15 cellular contexts compared by ENCODE assay signal in genomic region chr1:1303736-1304135, GRCh38. TPM values are rescaled to one million over a fixed set of nuclear protein-coding genes. Genes with fewer than 3 reads are reported as not detected.
DNase-seq lines count a peak whose midpoint lies in the region; ATAC-seq and TF ChIP-seq lines count a peak whose summit lies in the region.
"Had no signal": no experiment of that assay in that cellular context is flagged by ENCODE, and none has a peak within 500 bp of the region (broad histone marks: within the 10 kb centered on the region; RNA-seq: fewer than 3 reads in every experiment).

No MANE protein-coding gene starts in this region.

- CTCF ChIA-PET in RWPE1 (lab: Yijun Ruan, JAX), result no interaction called here

- H3K27me3 ChIP-seq in BLaER1 (no peaks in the 10 kb centered on the region), esophagus squamous epithelium (no peaks in the 10 kb centered on the region), psoas muscle (ENCODE audit: insufficient read depth in 3 of 3, low read length in 2 of 3) (no peaks in the 10 kb centered on the region), MM.1S (replicated peaks; ENCODE audit: insufficient read depth, low read length) (no peaks in the 10 kb centered on the region)
- H3K27me3 ChIP-seq: colonic mucosa had no signal

- H4K20me1 ChIP-seq in BLaER1 (peaks cover 88% of the 10 kb centered on the region), MM.1S (ENCODE audit: insufficient read depth, low read length) (no peaks in the 10 kb centered on the region)

- no peak overlapping the region for H2AFZ ChIP-seq in MM.1S (ENCODE audit: low read length)

- intact Hi-C loops in esophagus squamous epithelium (cut with DNase I) (no loop called here), psoas muscle (cut with DNase I) (no loop called here)

- H3K27ac ChIP-seq in BLaER1 (0 out of 2 replicates have a peak overlapping the region, but pooled peaks have one; percentile 6), RWPE1 (peak overlapping the region; percentile 100), esophagus squamous epithelium (peak overlapping the region; percentile 86 to 99 (median 98)), psoas muscle (peak overlapping the region; percentile 67), MM.1S (ENCODE audit: low read length) (no peak overlapping the region)

- 70% methylated on average over 4 of the region's 13 CpGs; no CpG with 5 or more reads in 1 of the 2 donors for WGBS in esophagus squamous epithelium, 2 donors
- 65 to 74% (median 70%) methylated on average over 13 of the region's 13 CpGs for WGBS in psoas muscle, 3 donors

- H3K9ac ChIP-seq in BLaER1 (no peak overlapping the region), MM.1S (ENCODE audit: low read length) (no peak overlapping the region)

- H3K4me3 ChIP-seq in BLaER1 (no peak overlapping the region), esophagus squamous epithelium (peak overlapping the region; percentile 70 to 76 (median 74)), psoas muscle (no peak overlapping the region), MM.1S (ENCODE audit: low read length) (no peak overlapping the region)

- H3K9me3 ChIP-seq in BLaER1 (no peaks in the 10 kb centered on the region), esophagus squamous epithelium (no peaks in the 10 kb centered on the region), psoas muscle (no peaks in the 10 kb centered on the region), MM.1S (replicated peaks; ENCODE audit: insufficient read depth, low read length) (no peaks in the 10 kb centered on the region)
- H3K9me3 ChIP-seq: colonic mucosa had no signal

- in situ Hi-C loops in GM13977 (cut with MboI; ENCODE audit: low pct_unique_long_range_greater_than_20kb, low sequenced_read_pairs, unreplicated experiment), result no loop called here

- ATAC-seq in psoas muscle, result no peak
- ATAC-seq: stimulated activated naive CD8-positive, alpha-beta T cell treated with anti-CD3 and anti-CD28 coated beads, Interleukin-15, amount 100 ng/mL, for 72 hours had no signal

- H3K4me1 ChIP-seq in BLaER1, result peaks cover 57% of the 10 kb centered on the region
- H3K4me1 ChIP-seq in esophagus squamous epithelium, result peaks cover 45 to 70% (median 55%) of the 10 kb centered on the region in 3 donors
- peaks cover 33% of the 10 kb centered on the region for H3K4me1 ChIP-seq in psoas muscle
- peaks cover 10% of the 10 kb centered on the region for H3K4me1 ChIP-seq in MM.1S (ENCODE audit: low read length)

- H3K4me2 ChIP-seq in BLaER1 (peak overlapping the region; percentile 99), MM.1S (ENCODE audit: low read depth, low read length) (no peak overlapping the region)

- H3K36me3 ChIP-seq in BLaER1 (no peaks in the 10 kb centered on the region), esophagus squamous epithelium (peaks cover 0 to 18% (median 0%) of the 10 kb centered on the region in 3 donors), psoas muscle (ENCODE audit: insufficient read depth in 1 of 2, low read depth in 1 of 2) (peaks cover 0 to 3% of the 10 kb centered on the region in 2 donors), MM.1S (replicated peaks; ENCODE audit: insufficient read depth, low read length) (no peaks in the 10 kb centered on the region)
- H3K36me3 ChIP-seq: colonic mucosa had no signal

- TF ChIP-seq CTCF in RWPE1 (conservative IDR thresholded peaks at IDR 0.05; ENCODE audit: low read depth), result no peak
- TF ChIP-seq CTCF in esophagus squamous epithelium (IDR thresholded peaks at IDR 0.05), result no peak
- TF ChIP-seq CTCF in psoas muscle (IDR thresholded peaks at IDR 0.05), result no peak
- TF ChIP-seq CTCF in GM13977 (IDR thresholded peaks at IDR 0.05; ENCODE audit: extremely low read depth, insufficient read depth, missing control alignments), result no peak
- TF ChIP-seq CTCF in MM.1S (IDR thresholded peaks at IDR 0.05; ENCODE audit: low read length), result no peak

- H3K9me2 ChIP-seq in MM.1S (replicated peaks; ENCODE audit: insufficient read depth, low read length), result no peaks in the 10 kb centered on the region

- peaks cover 26% of the 10 kb centered on the region for H3K79me2 ChIP-seq in MM.1S (ENCODE audit: low read length)

- DNase-seq in RWPE1 (ENCODE audit: low spot score) (no peak), esophagus squamous epithelium (lab: John Stamatoyannopoulos, UW) (no peak), psoas muscle (no peak), GM13977 (ENCODE audit: low spot score) (no peak), NCI-H2081 treated with DMSO at 0.1 percent for 48 hours (lab: John Stamatoyannopoulos, UW) (no peak), NOMO-1 (lab: John Stamatoyannopoulos, UW; ENCODE audit: unreplicated experiment in 2 of 2) (no peak), MM.1S (no peak)
- DNase-seq: activated naive CD4-positive, alpha-beta T cell treated with Interleukin-2 at 50 U/mL for 16 hours; colonic mucosa; DMS 273 treated with DMSO at 0.1 percent for 48 hours; immature natural killer cell; NCI-H1694 treated with DMSO at 0.1 percent for 48 hours; stimulated activated naive CD8-positive, alpha-beta T cell treated with anti-CD3 and anti-CD28 coated beads, Interleukin-15, amount 100 ng/mL, for 72 hours; T-helper 9 cell had no signal

- peaks cover 3% of the 10 kb centered on the region; the same call in 1 of the 2 replicates for H3F3A ChIP-seq in MM.1S (ENCODE audit: insufficient read depth, low read length)

- POLR2A ChIA-PET in RWPE1 (lab: Yijun Ruan, JAX; ENCODE audit: low non-redundant PET), result no interaction called here

- no peak for TF ChIP-seq POLR2A in esophagus squamous epithelium (IDR thresholded peaks at IDR 0.05)

RNA-seq across cellular contexts. Expression of gene ACAP3, which starts 4.0 kb away (rescaled TPM):
- total RNA-seq in esophagus squamous epithelium (10 to 100 TPM; 36.4 to 66.7 (median 56.9) TPM), psoas muscle (10 to 100 TPM; 20.8 to 32.0 (median 26.3) TPM)
- polyA plus RNA-seq in psoas muscle, result 10 to 100 TPM; 14.7 to 23.7 (median 15.5) TPM

RNA-seq across cellular contexts. Expression of gene PUSL1, which starts 4.7 kb away (rescaled TPM):
- 10 to 100 TPM; 20.0 to 52.5 (median 33.2) TPM for total RNA-seq in esophagus squamous epithelium
- 1 to 10 TPM; 3.7 to 7.3 (median 5.8) TPM for total RNA-seq in psoas muscle
- 1 to 10 TPM; 7.9 to 9.1 (median 9.0) TPM for polyA plus RNA-seq in psoas muscle

RNA-seq across cellular contexts. Expression of gene INTS11, which starts 20.7 kb away (rescaled TPM):
- total RNA-seq in esophagus squamous epithelium, result 10 to 100 TPM; 61.5 to 82.0 (median 63.6) TPM
- total RNA-seq in psoas muscle, result 10 to 100 TPM; 55.6 to 80.8 (median 64.0) TPM
- polyA plus RNA-seq in psoas muscle, result 10 to 100 TPM; 71.2 to 72.7 (median 71.8) TPM

RNA-seq across cellular contexts. Expression of gene CPTP, which starts 20.9 kb away (rescaled TPM):
- total RNA-seq in esophagus squamous epithelium, result 10 to 100 TPM; 27.7 to 75.2 (median 33.4) TPM
- total RNA-seq in psoas muscle, result 10 to 100 TPM; 18.2 to 39.5 (median 23.8) TPM
- 10 to 100 TPM; 31.3 to 38.1 (median 33.4) TPM for polyA plus RNA-seq in psoas muscle

RNA-seq across cellular contexts. Expression of gene SCNN1D, which starts 23.5 kb away (rescaled TPM):
- total RNA-seq in esophagus squamous epithelium, result 1 to 10 TPM; 1.1 to 8.3 (median 1.5) TPM
- total RNA-seq in psoas muscle, result 1 to 10 TPM; 1.4 to 3.5 (median 1.4) TPM
- 1 to 10 TPM in 2 of 3 donors, under 1 TPM in 1; 0.48 to 2.0 (median 1.6) TPM for polyA plus RNA-seq in psoas muscle
- polyA plus RNA-seq: immature natural killer cell had no signal

Comparison
In these comparisons a context has a peak if more than half of its experiments do, and no peak if none do; other contexts are left out.
1. H3K4me3 ChIP-seq: peak in esophagus squamous epithelium (4 of 4); none in BLaER1 (single experiment), psoas muscle (single experiment) and MM.1S (single experiment).